ENCODE assay signal across 8 cellular contexts in genomic region chr20:33993800-33994623, GRCh38. TPM values are rescaled to one million over a fixed set of nuclear protein-coding genes. Genes with fewer than 3 reads are reported as not detected.
DNase-seq lines count a peak whose midpoint lies in the region; ATAC-seq lines count a peak whose summit lies in the region.

Gene RALY (plus strand): TSS chr20:33993911. CDS start chr20:34072075, 78,164 bp downstream.

- ATAC-seq in HG03457 (IDR thresholded peaks at IDR 0.05; ENCODE audit: unreplicated experiment): peak; percentile 35

- no peaks in the 10 kb centered on the region for H3K9me3 Mint-ChIP-seq in activated CD4-positive, alpha-beta memory T cell treated with anti-CD3 and anti-CD28 coated beads, Interleukin-2, amount 10 ng/mL, durations not matched to agents 7 days and 5 days

- peak within 1 kb of the TSS; percentile 94 to 98 (median 97) for H3K27ac ChIP-seq in BLaER1 treated with 17β-estradiol and CSF1 and Interleukin-3, amounts not matched to agents 10 nM and 100 nM
- H3K27ac ChIP-seq in ectodermal cell (ENCODE audit: insufficient read depth, low read depth, low read length, poor library complexity, severe bottlenecking): peak within 1 kb of the TSS; percentile 99

- H3K9me3 ChIP-seq in BLaER1 treated with 17β-estradiol and CSF1 and Interleukin-3, amounts not matched to agents 10 nM and 100 nM (replicated peaks in 1 of 11): peaks cover 0 to 5% (median 0%) of the 10 kb centered on the region in 11 experiments; a peak in 2 of 22 replicates
- H3K9me3 ChIP-seq in ectodermal cell (ENCODE audit: control insufficient read depth, low read length): no peaks in the 10 kb centered on the region

- CTCF ChIA-PET in activated CD4-positive, alpha-beta memory T cell treated with anti-CD3 and anti-CD28 coated beads, Interleukin-2, amount 10 ng/mL, durations not matched to agents 7 days and 5 days (lab: Charles Lee): interaction anchor here (0.5 to 1.6 kb wide), 9 partner anchors 28 to 311 kb away, joined by 3 to 7 read pairs (median 4); partner anchors contain the start of gene EIF2S2

- H3K4me2 ChIP-seq in BLaER1 treated with 17β-estradiol and CSF1 and Interleukin-3, amounts not matched to agents 10 nM and 100 nM: peak within 1 kb of the TSS; percentile 92 to 99 (median 95)

- DNase-seq in GM19240 (ENCODE audit: insufficient read length, low spot score) (peak; percentile 61), NCI-H748 (lab: John Stamatoyannopoulos, UW; ENCODE audit: unreplicated experiment) (peak; percentile 86), lung microvascular endothelial cell (ENCODE audit: low read depth in 2 of 2) (peak; percentile 78 to 83)
- DNase-seq in activated CD4-positive, alpha-beta memory T cell treated with anti-CD3 and anti-CD28 coated beads, Interleukin-2, amount 10 ng/mL, durations not matched to agents 7 days and 5 days: peak; percentile 86
- DNase-seq in stimulated activated CD4-positive, alpha-beta T cell treated with anti-CD3 and anti-CD28 coated beads, TNF-alpha, amount 100 ng/mL, for 48 hours (ENCODE audit: low read depth in 3 of 3): peak; percentile 41 to 78 (median 60)

- POLR2A ChIA-PET in activated CD4-positive, alpha-beta memory T cell treated with anti-CD3 and anti-CD28 coated beads, Interleukin-2, amount 10 ng/mL, durations not matched to agents 7 days and 5 days (lab: Charles Lee): interaction anchor here (0.7 to 4.8 kb wide), 32 partner anchors 9 to 1959 kb away, joined by 3 to 73 read pairs (median 5); partner anchors contain the start of genes ACSS2, ACTL10, AHCY and CBFA2T2

- peaks cover 61% of the 10 kb centered on the region for H3K36me3 Mint-ChIP-seq in activated CD4-positive, alpha-beta memory T cell treated with anti-CD3 and anti-CD28 coated beads, Interleukin-2, amount 10 ng/mL, durations not matched to agents 7 days and 5 days (ENCODE audit: low read depth)

- no peaks in the 10 kb centered on the region for H3K27me3 ChIP-seq in BLaER1 treated with 17β-estradiol and CSF1 and Interleukin-3, amounts not matched to agents 10 nM and 100 nM
- no peaks in the 10 kb centered on the region for H3K27me3 ChIP-seq in ectodermal cell (ENCODE audit: control insufficient read depth, insufficient read depth, low read length, poor library complexity, severe bottlenecking)

- H3K27ac Mint-ChIP-seq in activated CD4-positive, alpha-beta memory T cell treated with anti-CD3 and anti-CD28 coated beads, Interleukin-2, amount 10 ng/mL, durations not matched to agents 7 days and 5 days: peak within 1 kb of the TSS; percentile 98

- peaks cover 47 to 53% (median 48%) of the 10 kb centered on the region in 11 experiments for H4K20me1 ChIP-seq in BLaER1 treated with 17β-estradiol and CSF1 and Interleukin-3, amounts not matched to agents 10 nM and 100 nM

- H3K9ac ChIP-seq in BLaER1 treated with 17β-estradiol and CSF1 and Interleukin-3, amounts not matched to agents 10 nM and 100 nM: peak within 1 kb of the TSS; percentile 93 to 99 (median 97)

- peaks cover 42 to 64% (median 53%) of the 10 kb centered on the region in 10 experiments for H3K4me1 ChIP-seq in BLaER1 treated with 17β-estradiol and CSF1 and Interleukin-3, amounts not matched to agents 10 nM and 100 nM
- no peaks in the 10 kb centered on the region for H3K4me1 ChIP-seq in ectodermal cell (ENCODE audit: control insufficient read depth, insufficient read depth, low read length)

- peak within 1 kb of the TSS; percentile 79 to 97 (median 89) for H3K4me3 ChIP-seq in BLaER1 treated with 17β-estradiol and CSF1 and Interleukin-3, amounts not matched to agents 10 nM and 100 nM
- peak within 1 kb of the TSS; percentile 81 for H3K4me3 ChIP-seq in ectodermal cell (ENCODE audit: insufficient read depth, low read depth, low read length)

- WGBS in ectodermal cell, 2 experiments: 0% methylated on average over 100 of the region's 100 CpGs

- peak within 1 kb of the TSS; percentile 97 for H3K4me3 Mint-ChIP-seq in activated CD4-positive, alpha-beta memory T cell treated with anti-CD3 and anti-CD28 coated beads, Interleukin-2, amount 10 ng/mL, durations not matched to agents 7 days and 5 days

- H3K36me3 ChIP-seq in BLaER1 treated with 17β-estradiol and CSF1 and Interleukin-3, amounts not matched to agents 10 nM and 100 nM: peaks cover 4 to 30% (median 18%) of the 10 kb centered on the region in 11 experiments; a peak in 18 of 22 replicates
- H3K36me3 ChIP-seq in ectodermal cell (ENCODE audit: control insufficient read depth, insufficient read depth, low read length): no peaks in the 10 kb centered on the region

- H3K27me3 Mint-ChIP-seq in activated CD4-positive, alpha-beta memory T cell treated with anti-CD3 and anti-CD28 coated beads, Interleukin-2, amount 10 ng/mL, durations not matched to agents 7 days and 5 days: no peaks in the 10 kb centered on the region

- peaks cover 59% of the 10 kb centered on the region for H3K4me1 Mint-ChIP-seq in activated CD4-positive, alpha-beta memory T cell treated with anti-CD3 and anti-CD28 coated beads, Interleukin-2, amount 10 ng/mL, durations not matched to agents 7 days and 5 days

RNA-seq across cellular contexts. Expression of gene RALY, which starts in this region (rescaled TPM):
- 100 to 1,000 TPM; 204 to 209 TPM for total RNA-seq in activated CD4-positive, alpha-beta memory T cell treated with anti-CD3 and anti-CD28 coated beads, Interleukin-2, amount 10 ng/mL, durations not matched to agents 7 days and 5 days
- 200 TPM for polyA plus RNA-seq in ectodermal cell (2013, experiment 1 of 4)
- 184 TPM for polyA plus RNA-seq in ectodermal cell (2013, experiment 2 of 4)
- polyA plus RNA-seq in ectodermal cell (2013, experiment 3 of 4): 147 TPM
- polyA plus RNA-seq in ectodermal cell (2013, experiment 4 of 4): 154 TPM
- total RNA-seq in lung microvascular endothelial cell: 54.7 and 61.7 TPM in 2 replicates

Comparison
In these comparisons a context has a peak if more than half of its experiments do, and no peak if none do; other contexts are left out.
1. Peak in every context shown above with its lines: DNase-seq, ATAC-seq, H3K4me3 ChIP-seq and H3K27ac ChIP-seq.